ENCODE assay signal across 21 cellular contexts in genomic region chr4:40702800-40703151, GRCh38. TPM values are rescaled to one million over a fixed set of nuclear protein-coding genes. Genes with fewer than 3 reads are reported as not detected.
A peak's percentile ranks its signal among the peaks of the same experiment; 100 is the strongest.
DNase-seq lines count a peak whose midpoint lies in the region; ATAC-seq, FAIRE-seq and TF ChIP-seq lines count a peak whose summit lies in the region.
"Had no signal": no experiment of that assay in that cellular context is flagged by ENCODE, and none has a peak within 500 bp of the region (broad histone marks: within the 10 kb centered on the region; RNA-seq: fewer than 3 reads in every experiment).

No MANE protein-coding gene starts in this region.

- in situ Hi-C loops in GM12878 (cut with MboI), result no loop called here

- H3K4me1 ChIP-seq in GM12878 (ENCODE audit: control insufficient read depth, insufficient read depth, low read length), result peaks cover 5% of the 10 kb centered on the region
- H3K4me1 ChIP-seq: SJCRH30 had no signal

- H3K36me3 ChIP-seq in GM12878 (ENCODE audit: control insufficient read depth in 2 of 2, insufficient read depth in 2 of 2, low read length in 1 of 2), result no peaks in the 10 kb centered on the region
- H3K36me3 ChIP-seq: right lobe of liver, SJCRH30, suprapubic skin had no signal

- no peaks in the 10 kb centered on the region for H4K20me1 ChIP-seq in GM12878 (ENCODE audit: control insufficient read depth, insufficient read depth)

- DNase-seq in stimulated activated CD4-positive, alpha-beta T cell treated with anti-CD3 and anti-CD28 coated beads, TNF-alpha, amount 100 ng/mL, for 48 hours (ENCODE audit: low read depth in 3 of 3), result peak in 2 of 3 donors; percentile 16 to 38
- DNase-seq in stimulated activated CD4-positive, alpha-beta T cell treated with anti-CD3 and anti-CD28 coated beads, Interleukin-4, amount 100 ng/mL, for 24 hours, result no peak
- peak; percentile 76 for DNase-seq in T-helper 2 cell treated with Interferon-gamma antibody and Interleukin-4, amounts not matched to agents 5 μg/mL and 100 μg/mL, for 36 hours (ENCODE audit: low spot score)
- DNase-seq in GM12878 (ENCODE audit: low read depth, low spot score), result no peak
- no peak for DNase-seq in urothelium cell line (ENCODE audit: low spot score)
- no peak for DNase-seq in HFFc6
- no peak for DNase-seq in hippocampal formation (lab: John Stamatoyannopoulos, UW)
- DNase-seq in NCI-H2029 (lab: John Stamatoyannopoulos, UW), result no peak
- DNase-seq: activated CD4-positive, CD25-positive, alpha-beta regulatory T cell treated with anti-CD3 and anti-CD28 coated beads, Interleukin-2, amount 50 U/mL, for 72 hours; activated effector memory CD4-positive, alpha-beta T cell treated with anti-CD3 and anti-CD28 coated beads, Interleukin-2, amount 50 U/mL, for 16 hours; AML-193; endodermal cell; naive B cell; OCI-M1; right lobe of liver; SJCRH30; T-helper 9 cell had no signal

- FAIRE-seq in GM12878 (lab: Jason Lieb, UNC), result no peak
- FAIRE-seq in urothelium cell line (lab: Jason Lieb, UNC), result peak; percentile 67
- FAIRE-seq: astrocyte, keratinocyte had no signal

- H3K9me3 ChIP-seq in GM12878 (replicated peaks; ENCODE audit: control insufficient read depth, insufficient read depth, low read length), result no peaks in the 10 kb centered on the region
- H3K9me3 ChIP-seq: right lobe of liver, SJCRH30, suprapubic skin had no signal

- no peaks in the 10 kb centered on the region for H3K36me3 Mint-ChIP-seq in T-helper 2 cell treated with Interferon-gamma antibody and Interleukin-4, amounts not matched to agents 5 μg/mL and 100 μg/mL, for 36 hours (ENCODE audit: low read depth)
- no peaks in the 10 kb centered on the region for H3K36me3 Mint-ChIP-seq in HFFc6 (ENCODE audit: low read depth)
- H3K36me3 Mint-ChIP-seq: naive B cell had no signal

- peak overlapping the region; percentile 78 for H3K27ac Mint-ChIP-seq in T-helper 2 cell treated with Interferon-gamma antibody and Interleukin-4, amounts not matched to agents 5 μg/mL and 100 μg/mL, for 36 hours
- H3K27ac Mint-ChIP-seq in HFFc6, result no peak overlapping the region
- H3K27ac Mint-ChIP-seq: endodermal cell had no signal

- RAD21 ChIA-PET in GM12878 (lab: Charles Lee; ENCODE audit: unreplicated experiment), result interaction anchor here (0.6 to 1.2 kb wide), 3 partner anchors 28 to 955 kb away, joined by 3 read pairs; no protein-coding TSS in a partner anchor

- intact Hi-C loops in GM12878 (cut with micrococcal nuclease; ENCODE audit: unreplicated experiment), result no loop called here

- H3K4me2 ChIP-seq in GM12878 (ENCODE audit: control insufficient read depth, insufficient read depth), result peak overlapping the region; percentile 46; the same call in 1 of the 2 replicates

- no peak for TF ChIP-seq POLR2A in GM12878 (IDR thresholded peaks at IDR 0.05; ENCODE audit: low read depth, low read length)

- no peak overlapping the region for H3K9ac ChIP-seq in GM12878 (ENCODE audit: control insufficient read depth, insufficient read depth, low read length)

- no peak for TF ChIP-seq EP300 in GM12878 (IDR thresholded peaks at IDR 0.05; ENCODE audit: borderline replicate concordance in 1 of 2, control insufficient read depth in 1 of 2, low read depth in 2 of 2, low read length in 2 of 2)

- BruUV-seq in GM12878 (replicated peaks; lab: Mats Ljungman, UMichigan), result no TSS peak

- CTCF ChIA-PET in GM12878 (lab: Yijun Ruan, JAX), result interaction anchor here (1.4 kb wide), 2 partner anchors 30 to 72 kb away, joined by 4 to 5 read pairs; no protein-coding TSS in a partner anchor

- no peak for TF ChIP-seq RAD21 in GM12878 (IDR thresholded peaks at IDR 0.05; ENCODE audit: insufficient read depth, low read depth, low read length)

- TF ChIP-seq CTCF in GM12878 (IDR thresholded peaks at IDR 0.05 in 2 of 3, conservative IDR thresholded peaks at IDR 0.05 in 1 of 3; ENCODE audit: control insufficient read depth in 2 of 3, extremely low read depth in 1 of 3, insufficient read depth in 1 of 3, low read depth in 3 of 3, low read length in 3 of 3) (no peak), HFFc6 (IDR thresholded peaks at IDR 0.05) (no peak)

- H3K27me3 ChIP-seq in GM12878 (replicated peaks in 1 of 2; ENCODE audit: control insufficient read depth in 2 of 2, insufficient read depth in 2 of 2, low read length in 1 of 2), result no peaks in the 10 kb centered on the region
- H3K27me3 ChIP-seq: right lobe of liver, SJCRH30, suprapubic skin had no signal

- POLR2A ChIA-PET in GM12878 (lab: Charles Lee), result interaction anchor here (0.9 to 1.2 kb wide), 2 partner anchors 10 to 32 kb away, joined by 3 read pairs; no protein-coding TSS in a partner anchor

- no peaks in the 10 kb centered on the region for H3K79me2 ChIP-seq in GM12878 (ENCODE audit: control insufficient read depth, insufficient read depth, low read length)

- WGBS in GM12878 (ENCODE audit: insufficient coverage, insufficient replicate concordance, low lambda C conversion rate, missing lambda C conversion rate), result 19% methylated on average over 2 of the region's 2 CpGs

- ATAC-seq in GM12878, result no peak
- ATAC-seq: right lobe of liver had no signal

- no peak overlapping the region for H3K4me3 ChIP-seq in GM12878
- H3K4me3 ChIP-seq: right lobe of liver, SJCRH30, suprapubic skin had no signal

- peaks cover 31% of the 10 kb centered on the region for H3K4me1 Mint-ChIP-seq in T-helper 2 cell treated with Interferon-gamma antibody and Interleukin-4, amounts not matched to agents 5 μg/mL and 100 μg/mL, for 36 hours (ENCODE audit: low read depth)
- peaks cover 19% of the 10 kb centered on the region for H3K4me1 Mint-ChIP-seq in HFFc6 (ENCODE audit: low read depth)
- H3K4me1 Mint-ChIP-seq: naive B cell had no signal

- no peak overlapping the region for H3K27ac ChIP-seq in GM12878 (ENCODE audit: control insufficient read depth, insufficient read depth)
- H3K27ac ChIP-seq: right lobe of liver, SJCRH30, suprapubic skin had no signal

- SMC1A ChIA-PET in GM12878 (lab: Charles Lee; ENCODE audit: uncharacterized antibody, unreplicated experiment), result interaction anchor here (0.6 to 2.2 kb wide), 5 partner anchors 9 to 333 kb away, joined by 3 to 11 read pairs (median 3); no protein-coding TSS in a partner anchor

- peak overlapping the region; percentile 32 for H3K4me3 Mint-ChIP-seq in T-helper 2 cell treated with Interferon-gamma antibody and Interleukin-4, amounts not matched to agents 5 μg/mL and 100 μg/mL, for 36 hours
- H3K4me3 Mint-ChIP-seq in HFFc6, result no peak overlapping the region
- H3K4me3 Mint-ChIP-seq: endodermal cell, naive B cell had no signal

- H3K27me3 Mint-ChIP-seq in T-helper 2 cell treated with Interferon-gamma antibody and Interleukin-4, amounts not matched to agents 5 μg/mL and 100 μg/mL, for 36 hours (ENCODE audit: low read depth), result no peaks in the 10 kb centered on the region
- H3K27me3 Mint-ChIP-seq in HFFc6 (ENCODE audit: insufficient read depth), result no peaks in the 10 kb centered on the region; the same call in none of the 2 replicates
- H3K27me3 Mint-ChIP-seq: naive B cell had no signal

- no peaks in the 10 kb centered on the region for H3K9me3 Mint-ChIP-seq in T-helper 2 cell treated with Interferon-gamma antibody and Interleukin-4, amounts not matched to agents 5 μg/mL and 100 μg/mL, for 36 hours
- no peaks in the 10 kb centered on the region for H3K9me3 Mint-ChIP-seq in HFFc6
- H3K9me3 Mint-ChIP-seq: endodermal cell, naive B cell had no signal

- peak overlapping the region; percentile 16 for H2AFZ ChIP-seq in GM12878 (ENCODE audit: control insufficient read depth, low read depth, low read length)

TF ChIP-seq in GM12878, 131 proteins besides CTCF, POLR2A, EP300 and RAD21:
- TF ChIP-seq BCL3 (IDR thresholded peaks at IDR 0.05; ENCODE audit: borderline replicate concordance, insufficient read depth, low read depth, low read length, poor library complexity, severe bottlenecking), result no peak
- TF ChIP-seq GATAD2B (conservative IDR thresholded peaks at IDR 0.05; ENCODE audit: low read depth), result no peak
- peak; percentile 32; the same call in 1 of the 2 replicates for TF ChIP-seq RUNX3 (IDR thresholded peaks at IDR 0.05; ENCODE audit: low read length)
- no peak for TF ChIP-seq POU2F2 (IDR thresholded peaks at IDR 0.05; ENCODE audit: borderline replicate concordance, low read depth, low read length)
- no peak for TF ChIP-seq TARDBP (IDR thresholded peaks at IDR 0.05; ENCODE audit: borderline replicate concordance)
- TF ChIP-seq ETV6 (conservative IDR thresholded peaks at IDR 0.05 in 1 of 2, IDR thresholded peaks at IDR 0.05 in 1 of 2; ENCODE audit: borderline replicate concordance in 1 of 2, low read depth in 1 of 2), result no peak
- no peak for TF ChIP-seq SMARCA5 (IDR thresholded peaks at IDR 0.05)

RNA-seq across cellular contexts. Expression of gene NSUN7, which starts 47.0 kb away (rescaled TPM):
- total RNA-seq in GM12878 (2013; cell fraction: nucleolus; rRNA removed), result 1.4 and 2.2 TPM in 2 replicates
- 0.27 TPM in 1 of 2 replicates, not detected in the other for total RNA-seq in GM12878 (2014; rRNA removed)
- total RNA-seq in GM12878 (2014; rRNA removed; fragmentation: Illumina TruSeq; extraction: Trizol), result 0.18 TPM in 1 of 2 replicates, not detected in the other
- 0.21 TPM in 2 replicates for total RNA-seq in GM12878 (2021)
- polyA plus RNA-seq in GM12878 (2011; ENCODE audit: low read depth), result not detected
- 0.03 TPM in 1 of 2 replicates, not detected in the other for polyA plus RNA-seq in GM12878 (2011; rRNA removed)
- not detected in 2 replicates for polyA plus RNA-seq in GM12878 (2011; cell fraction: cytosol; rRNA removed)
- not detected in 2 replicates for polyA plus RNA-seq in GM12878 (2011; cell fraction: nucleus; rRNA removed)
- 0.27 and 0.42 TPM in 2 replicates for polyA plus RNA-seq in GM12878 (2012)
- polyA plus RNA-seq in GM12878 (2014; fragmentation: Illumina TruSeq; extraction: Trizol), result 0.05 and 0.09 TPM in 2 replicates
- polyA plus RNA-seq in GM12878 (2014; fragmentation: Nextera tagmentation; extraction: Ambion mirVana), result under 1 TPM; 0.02 to 0.08 TPM
- polyA plus RNA-seq in GM12878 (2014; rRNA removed), result 0.10 and 0.17 TPM in 2 replicates
- polyA plus RNA-seq in GM12878 (2016; fragmentation: Nextera tagmentation; extraction: Ambion mirVana), result under 1 TPM in 1 of 2 experiments, not detected in 1; 0.15 TPM
- polyA minus RNA-seq in GM12878 (2011; rRNA and poly(A)+ RNA removed), result not detected in 2 replicates
- not detected in 2 replicates for polyA minus RNA-seq in GM12878 (2011; cell fraction: cytosol; rRNA and poly(A)+ RNA removed)
- not detected in 2 replicates for polyA minus RNA-seq in GM12878 (2011; cell fraction: nucleus; rRNA and poly(A)+ RNA removed)
- total RNA-seq in HFFc6 (2021; fragmentation: NEBNext Ultra II Directional; extraction: Animal tissue kit (Norgen Biotek cat#: 25700)), result not detected
- total RNA-seq: lung microvascular endothelial cell had no signal

Comparison
In these comparisons a context has a peak if more than half of its experiments do, and no peak if none do; other contexts are left out.
1. DNase-seq: peak in stimulated activated CD4-positive, alpha-beta T cell treated with anti-CD3 and anti-CD28 coated beads, TNF-alpha, amount 100 ng/mL, for 48 hours (2 of 3) and T-helper 2 cell treated with Interferon-gamma antibody and Interleukin-4, amounts not matched to agents 5 μg/mL and 100 μg/mL, for 36 hours (single experiment); none in stimulated activated CD4-positive, alpha-beta T cell treated with anti-CD3 and anti-CD28 coated beads, Interleukin-4, amount 100 ng/mL, for 24 hours (single experiment), GM12878 (single experiment), urothelium cell line (single experiment), HFFc6 (single experiment), hippocampal formation (0 of 2) and NCI-H2029 (single experiment).